9 cellular contexts compared by ENCODE assay signal in genomic region chr15:88894348-88894818, GRCh38. TPM values are rescaled to one million over a fixed set of nuclear protein-coding genes. Genes with fewer than 3 reads are reported as not detected.
DNase-seq lines count a peak whose midpoint lies in the region; ATAC-seq, FAIRE-seq and TF ChIP-seq lines count a peak whose summit lies in the region.
"Had no signal": no experiment of that assay in that cellular context is flagged by ENCODE, and none has a peak within 500 bp of the region (broad histone marks: within the 10 kb centered on the region; RNA-seq: fewer than 3 reads in every experiment).

No MANE protein-coding gene starts in this region.

- no peaks in the 10 kb centered on the region for H3K36me3 ChIP-seq in kidney epithelial cell (ENCODE audit: control insufficient read depth, insufficient read depth, low read length)

- in situ Hi-C loops in astrocyte of the spinal cord (cut with HindIII; ENCODE audit: low sequenced_read_pairs), result no loop called here

- TF ChIP-seq CTCF in astrocyte of the spinal cord (IDR thresholded peaks at IDR 0.05; ENCODE audit: low read depth, low read length), result peak; percentile 74
- TF ChIP-seq CTCF in kidney epithelial cell (IDR thresholded peaks at IDR 0.05; ENCODE audit: insufficient read depth, low read length, poor library complexity, severe bottlenecking), result peak; percentile 88

- peaks cover 4% of the 10 kb centered on the region for H3K27me3 ChIP-seq in kidney epithelial cell (ENCODE audit: control insufficient read depth, insufficient read depth, low read length)

- DNase-seq in GM12891 (ENCODE audit: insufficient read length, low spot score) (peak; percentile 70), T-helper 2 cell (peak; percentile 66 to 82 (median 81)), astrocyte of the spinal cord (ENCODE audit: low read depth, low spot score) (peak; percentile 32), kidney epithelial cell (ENCODE audit: low read depth) (no peak), pons (ENCODE audit: low spot score) (no peak)
- peak; percentile 74 to 78 (median 77) for DNase-seq in stimulated activated CD4-positive, alpha-beta T cell treated with anti-CD3 and anti-CD28 coated beads, TNF-alpha, amount 100 ng/mL, for 4 hours (ENCODE audit: low read depth in 3 of 3)

- no peak for TF ChIP-seq POLR2A in GM12891 (IDR thresholded peaks at IDR 0.05; ENCODE audit: low read depth, low read length)

- ATAC-seq in HG03342 (IDR thresholded peaks at IDR 0.05; ENCODE audit: unreplicated experiment) (peak; percentile 41), HG03025 (IDR thresholded peaks at IDR 0.05; ENCODE audit: low FRiP score, unreplicated experiment) (no peak)

- FAIRE-seq in GM12891 (lab: Jason Lieb, UNC), result peak; percentile 74
- FAIRE-seq: frontal cortex had no signal

- H3K4me3 ChIP-seq in astrocyte of the spinal cord (ENCODE audit: low read depth, low read length) (peak overlapping the region; percentile 52), kidney epithelial cell (ENCODE audit: low read depth, low read length) (peak overlapping the region; percentile 53)

TF ChIP-seq in GM12891, 5 proteins besides CTCF, POLR2A, EP300 and RAD21:
- no peak for TF ChIP-seq TAF1 (IDR thresholded peaks at IDR 0.05; ENCODE audit: low read depth, low read length)
- no peak for TF ChIP-seq POU2F2 (IDR thresholded peaks at IDR 0.05; ENCODE audit: low read depth, low read length)
- TF ChIP-seq PAX5 (IDR thresholded peaks at IDR 0.05; ENCODE audit: insufficient read depth, low read length, severe bottlenecking), result no peak
- no peak for TF ChIP-seq POLR2AphosphoS5 (IDR thresholded peaks at IDR 0.05; ENCODE audit: low read depth, low read length)
- no peak for TF ChIP-seq SPI1 (IDR thresholded peaks at IDR 0.05; ENCODE audit: low read depth, low read length)

RNA-seq across cellular contexts. Expression of gene HAPLN3, which starts 1.0 kb away (rescaled TPM):
- polyA plus RNA-seq in GM12891 (2012; ENCODE audit: low read depth, missing spikeins), result 0.87 TPM
- 16.8 and 28.2 TPM in 2 replicates for total RNA-seq in kidney epithelial cell

RNA-seq across cellular contexts. Expression of gene MFGE8, which starts 18.8 kb away (rescaled TPM):
- polyA plus RNA-seq in GM12891 (2012; ENCODE audit: low read depth, missing spikeins), result 0.69 TPM
- 261 and 270 TPM in 2 replicates for total RNA-seq in kidney epithelial cell

Comparison
In these comparisons a context has a peak if more than half of its experiments do, and no peak if none do; other contexts are left out.
1. DNase-seq: peak in GM12891 (single experiment), T-helper 2 cell (5 of 5), astrocyte of the spinal cord (single experiment) and stimulated activated CD4-positive, alpha-beta T cell treated with anti-CD3 and anti-CD28 coated beads, TNF-alpha, amount 100 ng/mL, for 4 hours (3 of 3); none in kidney epithelial cell (single experiment) and pons (single experiment).